8 cellular contexts compared by ENCODE assay signal in genomic region chr3:190101320-190102117, GRCh38.
DNase-seq lines count a peak whose midpoint lies in the region; ATAC-seq and TF ChIP-seq lines count a peak whose summit lies in the region.

No MANE protein-coding gene starts in this region.

- H4K20me1 ChIP-seq in KMS-11 (ENCODE audit: insufficient read depth) = no peaks in the 10 kb centered on the region

- peaks cover 51% of the 10 kb centered on the region for H3K4me1 Mint-ChIP-seq in nephron progenitor cell

- peaks cover 1% of the 10 kb centered on the region for H3K36me3 Mint-ChIP-seq in nephron progenitor cell (ENCODE audit: low read depth)

- H3K9ac ChIP-seq in KMS-11 = no peak overlapping the region

- peak overlapping the region; percentile 12; the same call in 1 of the 2 replicates for H3K4me2 ChIP-seq in KMS-11

- TF ChIP-seq CTCF in KMS-11 (conservative IDR thresholded peaks at IDR 0.05; ENCODE audit: low read depth, low read length) = no peak
- TF ChIP-seq CTCF in nephron progenitor cell (IDR thresholded peaks at IDR 0.05) = no peak
- TF ChIP-seq CTCF in GM10266 (IDR thresholded peaks at IDR 0.05; ENCODE audit: control insufficient read depth, insufficient read depth, low read depth, missing control alignments) = no peak

- no peak overlapping the region for H3K4me3 Mint-ChIP-seq in nephron progenitor cell

- H3K4me3 ChIP-seq in KMS-11 (IDR thresholded peaks at IDR 0.05; ENCODE audit: insufficient read depth, low read depth, low read length) = no peak overlapping the region

- H2AFZ ChIP-seq in KMS-11 (ENCODE audit: low read depth) = no peak overlapping the region

- H3K4me1 ChIP-seq in KMS-11 (ENCODE audit: low read depth, poor library complexity, severe bottlenecking) = peaks cover 9% of the 10 kb centered on the region

- H3K9me3 Mint-ChIP-seq in nephron progenitor cell = peaks cover under 1% of the 10 kb centered on the region

- H3K27ac Mint-ChIP-seq in nephron progenitor cell = peak overlapping the region; percentile 19

- DNase-seq in GM03348 (ENCODE audit: low spot score) (peak; percentile 23), caudate nucleus (lab: John Stamatoyannopoulos, UW) (no peak), nephron progenitor cell (no peak), GM10266 (ENCODE audit: extremely low spot score) (no peak)
- DNase-seq in stimulated activated CD4-positive, alpha-beta T cell treated with anti-CD3 and anti-CD28 coated beads, Interleukin-12 subunit alpha, Interleukin-12 subunit beta, amount 100 ng/mL, for 4 hours = no peak

- ATAC-seq in GM18520 (IDR thresholded peaks at IDR 0.05; ENCODE audit: unreplicated experiment) (no peak), HG03159 (IDR thresholded peaks at IDR 0.05; ENCODE audit: unreplicated experiment) (no peak)

- no peaks in the 10 kb centered on the region for H3K27me3 Mint-ChIP-seq in nephron progenitor cell (ENCODE audit: low read depth, poor library complexity)

- no peaks in the 10 kb centered on the region for H3K27me3 ChIP-seq in KMS-11 (ENCODE audit: insufficient read depth, low read depth)

- H3K79me2 ChIP-seq in KMS-11 (ENCODE audit: insufficient read depth, low read depth) = no peaks in the 10 kb centered on the region

- H3K27ac ChIP-seq in KMS-11 (no peak overlapping the region), caudate nucleus (ENCODE audit: low read depth, low read length) (peak overlapping the region; percentile 32)

- H3K36me3 ChIP-seq in KMS-11 (ENCODE audit: insufficient read depth) = no peaks in the 10 kb centered on the region
